Comparison of ENCODE assay signal across 7 cellular contexts in the genomic region with DNA sequence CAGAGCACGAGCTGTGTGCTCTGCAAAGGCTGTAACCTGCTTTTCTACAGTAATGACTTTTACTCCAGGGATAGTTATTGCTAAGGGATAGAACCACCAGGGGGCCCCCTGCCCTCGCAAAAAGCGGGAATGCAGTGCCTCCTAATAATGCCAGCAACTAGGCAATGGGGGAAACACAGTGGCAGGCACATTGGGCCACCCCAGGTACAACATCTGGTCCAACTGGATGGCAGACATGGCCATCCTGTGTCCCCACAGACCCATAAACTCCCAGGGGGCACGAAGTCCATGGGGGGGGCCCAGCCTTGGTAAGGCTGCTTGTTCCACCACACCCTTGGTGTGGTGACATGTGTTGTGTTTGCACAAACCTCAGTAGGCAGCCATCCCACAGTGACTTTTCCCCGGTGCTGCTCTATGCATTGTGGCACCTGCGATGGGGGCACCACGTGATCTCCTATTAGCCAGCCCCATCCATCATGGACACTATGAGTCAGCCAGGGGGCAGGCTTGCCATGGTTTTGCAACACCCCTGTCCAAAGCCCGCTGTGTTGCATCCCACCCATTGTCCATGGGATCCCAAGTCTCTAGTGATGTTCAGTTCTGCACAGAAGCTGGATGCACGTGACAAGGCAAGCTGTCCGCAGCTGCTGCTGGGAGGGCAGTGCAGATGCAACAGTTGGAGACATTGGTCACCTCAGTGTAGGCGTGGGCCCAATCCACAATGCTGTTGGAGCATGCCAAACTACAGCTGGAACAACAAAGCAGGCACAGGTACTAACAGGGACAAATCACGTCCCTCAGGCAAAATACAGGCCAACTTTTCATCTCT.
DNase-seq lines count a peak whose midpoint lies in the region; ATAC-seq and TF ChIP-seq lines count a peak whose summit lies in the region.

No MANE protein-coding gene starts in this region.

- peak; percentile 71 for ATAC-seq in RWPE2 (ENCODE audit: low read depth)

- TF ChIP-seq CTCF in RWPE2 (IDR thresholded peaks at IDR 0.05; ENCODE audit: poor library complexity, severe bottlenecking): peak; percentile 49
- TF ChIP-seq CTCF in endodermal cell (conservative IDR thresholded peaks at IDR 0.05): peak; percentile 87
- peak; percentile 69 for TF ChIP-seq CTCF in neural crest cell (conservative IDR thresholded peaks at IDR 0.05)

- H3K27ac ChIP-seq in RWPE2 (ENCODE audit: poor library complexity, severe bottlenecking): peak overlapping the region; percentile 40
- no peak overlapping the region for H3K27ac ChIP-seq in endodermal cell (ENCODE audit: low read depth, low read length)

- no peak overlapping the region for H3K9ac ChIP-seq in endodermal cell (ENCODE audit: extremely low read depth, low read length, poor library complexity, severe bottlenecking)

- WGBS in endodermal cell (ENCODE audit: insufficient coverage in 1 of 2, insufficient read length in 1 of 2), 2 experiments: 78 to 92% methylated on average over 9 to 12 of the region's 12 CpGs

- no peaks in the 10 kb centered on the region for H3K36me3 ChIP-seq in RWPE2 (ENCODE audit: low read depth)
- H3K36me3 ChIP-seq in endodermal cell (ENCODE audit: control insufficient read depth, insufficient read depth, low read length): no peaks in the 10 kb centered on the region

- H3K9me3 ChIP-seq in RWPE2 (ENCODE audit: severe bottlenecking) (no peaks in the 10 kb centered on the region), endodermal cell (ENCODE audit: control insufficient read depth, low read length) (no peaks in the 10 kb centered on the region)

- H3K36me3 Mint-ChIP-seq in endodermal cell (ENCODE audit: low read depth) (no peaks in the 10 kb centered on the region), neural crest cell (ENCODE audit: low read depth) (no peaks in the 10 kb centered on the region)

- H3K27me3 ChIP-seq in RWPE2 (ENCODE audit: insufficient read depth, poor library complexity, severe bottlenecking) (no peaks in the 10 kb centered on the region), endodermal cell (ENCODE audit: control insufficient read depth, insufficient read depth, low read length, poor library complexity, severe bottlenecking) (no peaks in the 10 kb centered on the region)

- no peak overlapping the region for H3K4me3 ChIP-seq in RWPE2 (ENCODE audit: severe bottlenecking)
- H3K4me3 ChIP-seq in endodermal cell (ENCODE audit: low read length): no peak overlapping the region

- H3K9me3 Mint-ChIP-seq in endodermal cell: no peaks in the 10 kb centered on the region
- no peaks in the 10 kb centered on the region for H3K9me3 Mint-ChIP-seq in neural crest cell

- DNase-seq in Daoy (ENCODE audit: low read depth) (peak; percentile 85), HPDE6-E6E7 (ENCODE audit: extremely low spot score) (peak; percentile 37), RWPE2 (ENCODE audit: low spot score) (no peak), endodermal cell (peak; percentile 91), neural crest cell (ENCODE audit: low read depth, low spot score) (peak; percentile 63), epidermal melanocyte (ENCODE audit: insufficient read length, low spot score) (no peak), cortex of kidney (lab: John Stamatoyannopoulos, UW) (no peak)

- peaks cover 3% of the 10 kb centered on the region for H3K4me1 Mint-ChIP-seq in endodermal cell
- H3K4me1 Mint-ChIP-seq in neural crest cell: no peaks in the 10 kb centered on the region

- H3K4me3 Mint-ChIP-seq in endodermal cell (no peak overlapping the region), neural crest cell (no peak overlapping the region)

- H3K4me1 ChIP-seq in RWPE2 (ENCODE audit: insufficient read depth, poor library complexity, severe bottlenecking) (peaks cover 14% of the 10 kb centered on the region), endodermal cell (ENCODE audit: control insufficient read depth, insufficient read depth, low read length) (no peaks in the 10 kb centered on the region)

- H3K27ac Mint-ChIP-seq in endodermal cell (no peak overlapping the region), neural crest cell (ENCODE audit: unreplicated experiment) (no peak overlapping the region)

- H3K27me3 Mint-ChIP-seq in endodermal cell (ENCODE audit: insufficient read depth) (no peaks in the 10 kb centered on the region), neural crest cell (ENCODE audit: low read depth) (no peaks in the 10 kb centered on the region)

Comparison
In these comparisons a context has a peak if more than half of its experiments do, and no peak if none do; other contexts are left out.
1. DNase-seq: peak in Daoy (single experiment), HPDE6-E6E7 (single experiment), endodermal cell (single experiment) and neural crest cell (single experiment); none in RWPE2 (single experiment), epidermal melanocyte (single experiment) and cortex of kidney (single experiment).
2. Peak in every context shown above with its lines, with median percentiles within 50 percentile points of each other: CTCF ChIP-seq.